Comparison of ENCODE assay signal across 1 cellular context in genomic region chr20:45934587-45935415, GRCh38.
A peak's percentile ranks its signal among the peaks of the same experiment; 100 is the strongest.
TF ChIP-seq lines count a peak whose summit lies in the region.

Gene PCIF1 (plus strand): TSS chr20:45934683. CDS start chr20:45939000, 4,317 bp downstream.

TF ChIP-seq in K562, 482 proteins besides CTCF, POLR2A, EP300 and RAD21 (continued from another document and continues in another):
- no peak for TF ChIP-seq ZNF398 (CRISPR knock-in tag; IDR thresholded peaks at IDR 0.05)
- TF ChIP-seq TCF7L2 (IDR thresholded peaks at IDR 0.05; ENCODE audit: low read depth, low read length), result no peak
- TF ChIP-seq SMARCA5 (IDR thresholded peaks at IDR 0.05), result no peak
- no peak for TF ChIP-seq CHD4 (IDR thresholded peaks at IDR 0.05; ENCODE audit: insufficient read depth, insufficient replicate concordance, low read depth, low read length, poor library complexity, severe bottlenecking)
- no peak for TF ChIP-seq ZNF77 (CRISPR knock-in tag; IDR thresholded peaks at IDR 0.05)
- peak; percentile 98 for TF ChIP-seq HNRNPLL (IDR thresholded peaks at IDR 0.05; ENCODE audit: low read depth, low read length, poor library complexity, severe bottlenecking)
- TF ChIP-seq GTF2E2 (tag; IDR thresholded peaks at IDR 0.05), result peak; percentile 93
- TF ChIP-seq SMARCE1 (IDR thresholded peaks at IDR 0.05), result no peak
- TF ChIP-seq NCOA6 (IDR thresholded peaks at IDR 0.05), result no peak
- TF ChIP-seq ELF1 (tag; IDR thresholded peaks at IDR 0.05), result no peak
- no peak for TF ChIP-seq MAFF (IDR thresholded peaks at IDR 0.05; ENCODE audit: low read length)
- no peak for TF ChIP-seq MBD1 (CRISPR knock-in tag; IDR thresholded peaks at IDR 0.05)
- 0 out of 2 replicates have a peak, but pooled peaks have one; percentile 52 for TF ChIP-seq ZNF165 (CRISPR knock-in tag; IDR thresholded peaks at IDR 0.05; ENCODE audit: borderline replicate concordance)
- no peak; the same call in 1 of the 2 replicates for TF ChIP-seq FOXP4 (CRISPR knock-in tag; IDR thresholded peaks at IDR 0.05; ENCODE audit: borderline replicate concordance)
- no peak for TF ChIP-seq CHAMP1 (IDR thresholded peaks at IDR 0.05)
- peak; percentile 83 for TF ChIP-seq CXXC5 (CRISPR knock-in tag; IDR thresholded peaks at IDR 0.05)
- TF ChIP-seq ZBTB33 (CRISPR knock-in tag; IDR thresholded peaks at IDR 0.05), result 0 out of 2 replicates have a peak, but pooled peaks have one; percentile 5
- TF ChIP-seq ZNF717 (CRISPR knock-in tag; IDR thresholded peaks at IDR 0.05), result no peak
- TF ChIP-seq NKRF (IDR thresholded peaks at IDR 0.05; ENCODE audit: borderline replicate concordance), result peak; percentile 69
- no peak for TF ChIP-seq ZNF764 (CRISPR knock-in tag; IDR thresholded peaks at IDR 0.05; ENCODE audit: low read depth)
- no peak for TF ChIP-seq ZBTB8A (IDR thresholded peaks at IDR 0.05; ENCODE audit: partially characterized antibody)
- peak; percentile 97 for TF ChIP-seq POLR2G (IDR thresholded peaks at IDR 0.05; ENCODE audit: low read depth, low read length)
- no peak; the same call in 1 of the 2 replicates for TF ChIP-seq ARID1B (IDR thresholded peaks at IDR 0.05)
- no peak for TF ChIP-seq SRSF9 (IDR thresholded peaks at IDR 0.05; ENCODE audit: borderline replicate concordance, low read depth, low read length)
- TF ChIP-seq E4F1 (CRISPR knock-in tag; IDR thresholded peaks at IDR 0.05; ENCODE audit: borderline replicate concordance), result no peak
- TF ChIP-seq ZNF79 (CRISPR knock-in tag; IDR thresholded peaks at IDR 0.05; ENCODE audit: low read depth), result no peak
- TF ChIP-seq ZBTB43 (CRISPR knock-in tag; IDR thresholded peaks at IDR 0.05), result no peak; the same call in 1 of the 2 replicates
- no peak for TF ChIP-seq NFE2L1 (tag; IDR thresholded peaks at IDR 0.05; ENCODE audit: borderline replicate concordance, low read depth)
- TF ChIP-seq JUNB (CRISPR knock-in tag; conservative IDR thresholded peaks at IDR 0.05), result no peak
- TF ChIP-seq SRSF7 (optimal IDR thresholded peaks at IDR 0.05; ENCODE audit: low read depth, low read length), result peak; percentile 75
- no peak for TF ChIP-seq ELK3 (CRISPR knock-in tag; IDR thresholded peaks at IDR 0.05)
- TF ChIP-seq CREB3L1 (IDR thresholded peaks at IDR 0.05; ENCODE audit: borderline replicate concordance, low read depth), result no peak
- TF ChIP-seq ZNF217 (CRISPR knock-in tag; IDR thresholded peaks at IDR 0.05), result no peak
- TF ChIP-seq BHLHE40 (IDR thresholded peaks at IDR 0.05; ENCODE audit: low read length), result peak; percentile 18; the same call in 1 of the 2 replicates
- no peak for TF ChIP-seq ZNF561 (CRISPR knock-in tag; conservative IDR thresholded peaks at IDR 0.05)
- no peak; the same call in 1 of the 2 replicates for TF ChIP-seq TARDBP (IDR thresholded peaks at IDR 0.05)
- TF ChIP-seq SP1 (CRISPR knock-in tag; IDR thresholded peaks at IDR 0.05), result peak; percentile 100
- TF ChIP-seq ZNF449 (CRISPR knock-in tag; IDR thresholded peaks at IDR 0.05), result 0 out of 2 replicates have a peak, but pooled peaks have one; percentile 5
- no peak for TF ChIP-seq MXI1 (IDR thresholded peaks at IDR 0.05; ENCODE audit: low read depth, low read length)
- TF ChIP-seq BACH1 (tag; IDR thresholded peaks at IDR 0.05), result no peak; the same call in 1 of the 2 replicates
- TF ChIP-seq PURB (CRISPR knock-in tag; IDR thresholded peaks at IDR 0.05; ENCODE audit: low read depth), result no peak
